ENCODE assay signal across 1 cellular context in the genomic region with DNA sequence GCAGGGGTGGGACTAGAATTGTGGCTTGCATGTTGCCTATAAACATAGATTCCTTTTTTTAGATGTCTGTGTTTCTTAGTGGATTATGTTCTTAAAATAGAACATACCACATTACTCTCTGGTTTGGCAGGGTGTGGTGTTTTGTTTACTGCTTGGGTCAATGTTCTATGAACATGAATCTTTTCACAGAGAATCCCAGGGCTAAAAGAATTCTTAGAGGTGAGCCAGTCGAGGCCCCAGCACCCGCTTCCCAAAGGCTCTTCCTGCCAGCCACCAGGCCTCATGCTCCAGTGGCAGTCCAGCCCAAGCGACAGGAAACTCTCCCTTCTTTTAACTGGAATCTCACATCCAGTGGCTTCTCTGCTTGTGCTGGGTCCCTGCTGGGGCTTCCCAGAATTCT.
TF ChIP-seq lines count a peak whose summit lies in the region.

No MANE protein-coding gene starts in this region.

TF ChIP-seq in GM12878, 131 proteins besides CTCF, POLR2A, EP300 and RAD21 (continued from another document):
- TF ChIP-seq ZBTB4 (CRISPR knock-in tag; IDR thresholded peaks at IDR 0.05) (no peak), NBN (IDR thresholded peaks at IDR 0.05) (no peak), SREBF1 (IDR thresholded peaks at IDR 0.05; ENCODE audit: low read length) (no peak), SUPT20H (IDR thresholded peaks at IDR 0.05; ENCODE audit: borderline replicate concordance, control insufficient read depth, low read depth, low read length) (no peak), ELK1 (IDR thresholded peaks at IDR 0.05; ENCODE audit: low read depth, low read length) (no peak), NR2C1 (IDR thresholded peaks at IDR 0.05) (no peak), USF2 (IDR thresholded peaks at IDR 0.05; ENCODE audit: borderline replicate concordance, low read depth, low read length) (no peak), BMI1 (IDR thresholded peaks at IDR 0.05; ENCODE audit: borderline replicate concordance) (no peak), CHD4 (IDR thresholded peaks at IDR 0.05) (no peak), JUND (IDR thresholded peaks at IDR 0.05; ENCODE audit: low read depth, low read length) (no peak)
